ENCODE assay signal across 19 cellular contexts in genomic region chr7:138632384-138632783, GRCh38.
DNase-seq lines count a peak whose midpoint lies in the region; ATAC-seq, FAIRE-seq and TF ChIP-seq lines count a peak whose summit lies in the region.
"Had no signal": no experiment of that assay in that cellular context is flagged by ENCODE, and none has a peak within 500 bp of the region (broad histone marks: within the 10 kb centered on the region; RNA-seq: fewer than 3 reads in every experiment).

No MANE protein-coding gene starts in this region.

- no peak for TF ChIP-seq POLR2A in K562 (conservative IDR thresholded peaks at IDR 0.05)

- no peaks in the 10 kb centered on the region for H3K9me1 ChIP-seq in K562 (ENCODE audit: control insufficient read depth, insufficient read depth, low read length)

- no peaks in the 10 kb centered on the region for H3K27me3 Mint-ChIP-seq in mesothelial cell of epicardium (ENCODE audit: low read depth)

- POLR2A ChIA-PET in HEK293 (lab: Yijun Ruan, JAX) (no interaction called here), K562 (lab: Yijun Ruan, JAX) (interaction anchor here (0.6 to 0.9 kb wide), 3 partner anchors 7 to 427 kb away, joined by 3 to 6 read pairs (median 3); no protein-coding TSS in a partner anchor)

- no TSS peak for BruUV-seq in K562 (replicated peaks; lab: Mats Ljungman, UMichigan)

- peaks cover 5% of the 10 kb centered on the region for H3K9me3 Mint-ChIP-seq in mesothelial cell of epicardium
- H3K9me3 Mint-ChIP-seq: CD14-positive monocyte; CD4-positive, alpha-beta memory T cell had no signal

- H3K27me3 ChIP-seq in K562 (ENCODE audit: control insufficient read depth in 2 of 2, insufficient read depth in 2 of 2, low read length in 2 of 2): peaks cover 18 to 35% of the 10 kb centered on the region in 2 experiments; a peak in 4 of 5 replicates
- H3K27me3 ChIP-seq: BLaER1 had no signal

- peaks cover 9% of the 10 kb centered on the region for H3K4me1 Mint-ChIP-seq in mesothelial cell of epicardium
- H3K4me1 Mint-ChIP-seq: CD14-positive monocyte had no signal

- H3K9ac ChIP-seq in K562 (ENCODE audit: insufficient read depth in 1 of 2, low read depth in 2 of 2, low read length in 2 of 2): no peak overlapping the region
- H3K9ac ChIP-seq: BLaER1 had no signal

- peak overlapping the region; percentile 16 for H3K27ac Mint-ChIP-seq in mesothelial cell of epicardium
- H3K27ac Mint-ChIP-seq: CD14-positive monocyte had no signal

- no peak overlapping the region for H3K27ac ChIP-seq in HEK293 (ENCODE audit: extremely low read depth, low read depth, low read length)
- H3K27ac ChIP-seq in K562 (ENCODE audit: extremely low read depth, low read depth, low read length): no peak overlapping the region
- H3K27ac ChIP-seq: BLaER1, HL-60 had no signal

- CTCF ChIA-PET in HEK293 (lab: Yijun Ruan, JAX) (interaction anchor here (0.5 to 0.7 kb wide), 2 partner anchors 8 to 203 kb away, joined by 3 to 4 read pairs; no protein-coding TSS in a partner anchor), K562 (lab: Yijun Ruan, JAX; ENCODE audit: low intra/inter-chr PET ratio) (no interaction called here)

- H3K9me3 ChIP-seq in HEK293 (ENCODE audit: control insufficient read depth, insufficient read depth, low read depth, low read length) (no peaks in the 10 kb centered on the region), K562 (replicated peaks; ENCODE audit: control insufficient read depth, insufficient read depth, low read depth, low read length) (no peaks in the 10 kb centered on the region)

- TF ChIP-seq CTCF in HEK293 (tag by site-specific recombination; IDR thresholded peaks at IDR 0.05) (no peak), K562 (IDR thresholded peaks at IDR 0.05 in 2 of 3, conservative IDR thresholded peaks at IDR 0.05 in 1 of 3; ENCODE audit: insufficient read depth in 2 of 3, low read depth in 1 of 3, low read length in 3 of 3) (no peak), mesothelial cell of epicardium (IDR thresholded peaks at IDR 0.05; ENCODE audit: unreplicated experiment) (no peak)

- in situ Hi-C loops in K562 (cut with MboI): no loop called here

- no peak for ATAC-seq in K562
- ATAC-seq in HG03457 (IDR thresholded peaks at IDR 0.05; ENCODE audit: unreplicated experiment): no peak
- ATAC-seq: HCT116 had no signal

- no peak for TF ChIP-seq RAD21 in K562 (CRISPR knock-in tag; conservative IDR thresholded peaks at IDR 0.05 in 1 of 2, IDR thresholded peaks at IDR 0.05 in 1 of 2)

- 0% methylated on average over 2 of the region's 2 CpGs for WGBS in K562 (ENCODE audit: insufficient coverage, low coverage, missing lambda C conversion rate)

- no peaks in the 10 kb centered on the region for H3K36me3 Mint-ChIP-seq in mesothelial cell of epicardium
- H3K36me3 Mint-ChIP-seq: CD14-positive monocyte; CD4-positive, alpha-beta memory T cell had no signal

- H3K4me2 ChIP-seq in K562 (ENCODE audit: insufficient read depth, low read length): no peak overlapping the region
- H3K4me2 ChIP-seq: BLaER1 had no signal

- FAIRE-seq in K562 (lab: Jason Lieb, UNC): no peak
- FAIRE-seq: GM12892 had no signal

- intact Hi-C loops in K562 (cut with micrococcal nuclease): no loop called here

- H3K36me3 ChIP-seq in HEK293 (ENCODE audit: control insufficient read depth in 2 of 2, insufficient read depth in 1 of 2, low read length in 2 of 2): no peaks in the 10 kb centered on the region
- no peaks in the 10 kb centered on the region for H3K36me3 ChIP-seq in K562 (ENCODE audit: control insufficient read depth, insufficient read depth, low read length)
- H3K36me3 ChIP-seq: BLaER1 had no signal

- no peak for DNase-seq in K562 (ENCODE audit: extremely low read depth in 1 of 4, low spot score in 3 of 4)
- DNase-seq in mesothelial cell of epicardium (ENCODE audit: low spot score in 2 of 2, unreplicated experiment in 2 of 2): no peak
- DNase-seq in putamen (ENCODE audit: low spot score): peak; percentile 36
- DNase-seq in NCI-H82 treated with DMSO at 0.1 percent for 48 hours (lab: John Stamatoyannopoulos, UW; ENCODE audit: unreplicated experiment): no peak
- DNase-seq in stimulated activated CD4-positive, alpha-beta T cell treated with anti-CD3 and anti-CD28 coated beads, Interleukin-15, amount 100 ng/mL, for 24 hours: no peak
- DNase-seq: 8988T; CD4-positive, alpha-beta memory T cell; DMS153; DMS79; GDM1; GOT3; H7 had no signal

- TF ChIP-seq EP300 in K562 (IDR thresholded peaks at IDR 0.05; ENCODE audit: low read length): no peak

- H4K20me1 ChIP-seq in K562 (replicated peaks; ENCODE audit: control insufficient read depth, insufficient read depth, low read length): no peaks in the 10 kb centered on the region
- H4K20me1 ChIP-seq: BLaER1 had no signal

- H3K79me2 ChIP-seq in K562 (ENCODE audit: control insufficient read depth, insufficient read depth, low read length): no peaks in the 10 kb centered on the region

- H3K4me3 Mint-ChIP-seq in mesothelial cell of epicardium: no peak overlapping the region
- H3K4me3 Mint-ChIP-seq: CD14-positive monocyte; CD4-positive, alpha-beta memory T cell had no signal

- no peaks in the 10 kb centered on the region for H3K4me1 ChIP-seq in HEK293 (ENCODE audit: control insufficient read depth, insufficient read depth, low read length)
- peaks cover 0 to 9% of the 10 kb centered on the region in 2 experiments; a peak in 2 of 5 replicates for H3K4me1 ChIP-seq in K562 (replicated peaks in 1 of 2; ENCODE audit: control insufficient read depth in 2 of 2, insufficient read depth in 2 of 2, low read length in 2 of 2)
- H3K4me1 ChIP-seq: BLaER1 had no signal

- H3K4me3 ChIP-seq in HEK293 (ENCODE audit: low read depth, low read length) (no peak overlapping the region), K562 (no peak overlapping the region)
- H3K4me3 ChIP-seq: BLaER1 had no signal

- H2AFZ ChIP-seq in K562 (ENCODE audit: low read depth, low read length): no peak overlapping the region

TF ChIP-seq in HEK293, 187 proteins besides CTCF, POLR2A, EP300 and RAD21 (continues in another document):
- TF ChIP-seq ELK4 (IDR thresholded peaks at IDR 0.05; ENCODE audit: borderline replicate concordance, low read depth, low read length) (no peak), ZNF555 (tag by site-specific recombination; conservative IDR thresholded peaks at IDR 0.05) (no peak), ZBTB20 (tag by site-specific recombination; IDR thresholded peaks at IDR 0.05) (no peak), ZNF501 (tag by site-specific recombination; IDR thresholded peaks at IDR 0.05) (no peak), ZNF776 (tag by site-specific recombination; IDR thresholded peaks at IDR 0.05; ENCODE audit: borderline replicate concordance) (no peak), ZNF560 (tag by site-specific recombination; IDR thresholded peaks at IDR 0.05; ENCODE audit: borderline replicate concordance) (no peak), ZNF335 (tag by site-specific recombination; conservative IDR thresholded peaks at IDR 0.05) (no peak), ZNF394 (tag by site-specific recombination; IDR thresholded peaks at IDR 0.05; ENCODE audit: borderline replicate concordance) (no peak), SCRT2 (tag by site-specific recombination; IDR thresholded peaks at IDR 0.05) (no peak), WT1 (tag by site-specific recombination; IDR thresholded peaks at IDR 0.05) (0 out of 2 replicates have a peak, but pooled peaks have one; percentile 13), ZFHX2 (tag by site-specific recombination; conservative IDR thresholded peaks at IDR 0.05) (peak; percentile 30; the same call in 1 of the 2 replicates), ZNF658 (tag by site-specific recombination; IDR thresholded peaks at IDR 0.05) (no peak), ZSCAN30 (tag by site-specific recombination; IDR thresholded peaks at IDR 0.05) (no peak)

TF ChIP-seq in K562, 482 proteins besides CTCF, POLR2A, EP300 and RAD21 (continues in another document):
- TF ChIP-seq, protein P1, sequence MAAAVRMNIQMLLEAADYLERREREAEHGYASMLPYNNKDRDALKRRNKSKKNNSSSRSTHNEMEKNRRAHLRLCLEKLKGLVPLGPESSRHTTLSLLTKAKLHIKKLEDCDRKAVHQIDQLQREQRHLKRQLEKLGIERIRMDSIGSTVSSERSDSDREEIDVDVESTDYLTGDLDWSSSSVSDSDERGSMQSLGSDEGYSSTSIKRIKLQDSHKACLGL (CRISPR knock-in tag; IDR thresholded peaks at IDR 0.05; ENCODE audit: borderline replicate concordance, poor library complexity, severe bottlenecking): no peak
- TF ChIP-seq ZNF830 (CRISPR knock-in tag; IDR thresholded peaks at IDR 0.05) (no peak), ELF4 (CRISPR knock-in tag; IDR thresholded peaks at IDR 0.05) (0 out of 2 replicates have a peak, but pooled peaks have one; percentile 37), OTX1 (CRISPR knock-in tag; IDR thresholded peaks at IDR 0.05) (peak; percentile 83; the same call in 1 of the 2 replicates)
- TF ChIP-seq, protein P2, sequence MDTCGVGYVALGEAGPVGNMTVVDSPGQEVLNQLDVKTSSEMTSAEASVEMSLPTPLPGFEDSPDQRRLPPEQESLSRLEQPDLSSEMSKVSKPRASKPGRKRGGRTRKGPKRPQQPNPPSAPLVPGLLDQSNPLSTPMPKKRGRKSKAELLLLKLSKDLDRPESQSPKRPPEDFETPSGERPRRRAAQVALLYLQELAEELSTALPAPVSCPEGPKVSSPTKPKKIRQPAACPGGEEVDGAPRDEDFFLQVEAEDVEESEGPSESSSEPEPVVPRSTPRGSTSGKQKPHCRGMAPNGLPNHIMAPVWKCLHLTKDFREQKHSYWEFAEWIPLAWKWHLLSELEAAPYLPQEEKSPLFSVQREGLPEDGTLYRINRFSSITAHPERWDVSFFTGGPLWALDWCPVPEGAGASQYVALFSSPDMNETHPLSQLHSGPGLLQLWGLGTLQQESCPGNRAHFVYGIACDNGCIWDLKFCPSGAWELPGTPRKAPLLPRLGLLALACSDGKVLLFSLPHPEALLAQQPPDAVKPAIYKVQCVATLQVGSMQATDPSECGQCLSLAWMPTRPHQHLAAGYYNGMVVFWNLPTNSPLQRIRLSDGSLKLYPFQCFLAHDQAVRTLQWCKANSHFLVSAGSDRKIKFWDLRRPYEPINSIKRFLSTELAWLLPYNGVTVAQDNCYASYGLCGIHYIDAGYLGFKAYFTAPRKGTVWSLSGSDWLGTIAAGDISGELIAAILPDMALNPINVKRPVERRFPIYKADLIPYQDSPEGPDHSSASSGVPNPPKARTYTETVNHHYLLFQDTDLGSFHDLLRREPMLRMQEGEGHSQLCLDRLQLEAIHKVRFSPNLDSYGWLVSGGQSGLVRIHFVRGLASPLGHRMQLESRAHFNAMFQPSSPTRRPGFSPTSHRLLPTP (IDR thresholded peaks at IDR 0.05; ENCODE audit: borderline replicate concordance, extremely low read depth, insufficient read length): no peak
- TF ChIP-seq, protein P3, sequence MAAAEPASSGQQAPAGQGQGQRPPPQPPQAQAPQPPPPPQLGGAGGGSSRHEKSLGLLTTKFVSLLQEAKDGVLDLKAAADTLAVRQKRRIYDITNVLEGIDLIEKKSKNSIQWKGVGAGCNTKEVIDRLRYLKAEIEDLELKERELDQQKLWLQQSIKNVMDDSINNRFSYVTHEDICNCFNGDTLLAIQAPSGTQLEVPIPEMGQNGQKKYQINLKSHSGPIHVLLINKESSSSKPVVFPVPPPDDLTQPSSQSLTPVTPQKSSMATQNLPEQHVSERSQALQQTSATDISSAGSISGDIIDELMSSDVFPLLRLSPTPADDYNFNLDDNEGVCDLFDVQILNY (CRISPR knock-in tag; IDR thresholded peaks at IDR 0.05): no peak
